Comparison of ENCODE assay signal across 14 cellular contexts in genomic region chr12:118402251-118402650, GRCh38. TPM values are rescaled to one million over a fixed set of nuclear protein-coding genes. Genes with fewer than 3 reads are reported as not detected.
DNase-seq lines count a peak whose midpoint lies in the region; ATAC-seq and TF ChIP-seq lines count a peak whose summit lies in the region.
"Had no signal": no experiment of that assay in that cellular context is flagged by ENCODE, and none has a peak within 500 bp of the region (broad histone marks: within the 10 kb centered on the region; RNA-seq: fewer than 3 reads in every experiment).

No MANE protein-coding gene starts in this region.

- no peak for ATAC-seq in GM21447 (IDR thresholded peaks at IDR 0.05; ENCODE audit: unreplicated experiment)

- peaks cover 3% of the 10 kb centered on the region for H3K36me3 ChIP-seq in neural progenitor cell

- H3K4me3 ChIP-seq in epithelial cell of esophagus (ENCODE audit: low read length) = no peak overlapping the region
- H3K4me3 ChIP-seq in neural progenitor cell = no peak overlapping the region
- H3K4me3 ChIP-seq: lung, transverse colon had no signal

- peaks cover 12% of the 10 kb centered on the region for H4K20me1 ChIP-seq in neural progenitor cell (ENCODE audit: low read depth)

- H3K9me3 ChIP-seq in neural progenitor cell (ENCODE audit: low read depth) = no peaks in the 10 kb centered on the region
- H3K9me3 ChIP-seq: transverse colon had no signal

- H3K4me1 ChIP-seq in neural progenitor cell = no peaks in the 10 kb centered on the region

- TF ChIP-seq CTCF in epithelial cell of esophagus (IDR thresholded peaks at IDR 0.05; ENCODE audit: insufficient read depth, low read depth, low read length, missing control alignments) (no peak), progenitor cell of endocrine pancreas (IDR thresholded peaks at IDR 0.05; ENCODE audit: unreplicated experiment) (no peak), neural progenitor cell (IDR thresholded peaks at IDR 0.05) (no peak)

- H3K4me3 Mint-ChIP-seq in progenitor cell of endocrine pancreas (ENCODE audit: low read depth) (no peak overlapping the region), neural progenitor cell (no peak overlapping the region)
- H3K4me3 Mint-ChIP-seq: activated naive CD4-positive, alpha-beta T cell treated with anti-CD3 and anti-CD28 coated beads, Interleukin-2, amount 10 ng/mL, durations not matched to agents 7 days and 5 days had no signal

- no peaks in the 10 kb centered on the region for H3K9me3 Mint-ChIP-seq in progenitor cell of endocrine pancreas (ENCODE audit: low read depth)
- no peaks in the 10 kb centered on the region for H3K9me3 Mint-ChIP-seq in neural progenitor cell
- H3K9me3 Mint-ChIP-seq: activated naive CD4-positive, alpha-beta T cell treated with anti-CD3 and anti-CD28 coated beads, Interleukin-2, amount 10 ng/mL, durations not matched to agents 7 days and 5 days had no signal

- H3F3A ChIP-seq in neural progenitor cell (ENCODE audit: low read depth) = peaks cover 7% of the 10 kb centered on the region

- H3K27me3 Mint-ChIP-seq in progenitor cell of endocrine pancreas (no peaks in the 10 kb centered on the region), neural progenitor cell (ENCODE audit: insufficient read depth, low read depth) (no peaks in the 10 kb centered on the region)
- H3K27me3 Mint-ChIP-seq: activated naive CD4-positive, alpha-beta T cell treated with anti-CD3 and anti-CD28 coated beads, Interleukin-2, amount 10 ng/mL, durations not matched to agents 7 days and 5 days had no signal

- peaks cover 34% of the 10 kb centered on the region for H3K36me3 Mint-ChIP-seq in progenitor cell of endocrine pancreas (ENCODE audit: insufficient read depth)
- peaks cover 22% of the 10 kb centered on the region for H3K36me3 Mint-ChIP-seq in neural progenitor cell

- no peak overlapping the region for H3K9ac ChIP-seq in neural progenitor cell

- H3K27me3 ChIP-seq in neural progenitor cell = no peaks in the 10 kb centered on the region
- H3K27me3 ChIP-seq: transverse colon had no signal

- H3K27ac Mint-ChIP-seq in progenitor cell of endocrine pancreas (peak overlapping the region; percentile 27), neural progenitor cell (no peak overlapping the region)
- H3K27ac Mint-ChIP-seq: activated naive CD4-positive, alpha-beta T cell treated with anti-CD3 and anti-CD28 coated beads, Interleukin-2, amount 10 ng/mL, durations not matched to agents 7 days and 5 days had no signal

- no peaks in the 10 kb centered on the region for H3K79me2 ChIP-seq in neural progenitor cell (ENCODE audit: low read depth)

- H3K4me1 Mint-ChIP-seq in progenitor cell of endocrine pancreas (ENCODE audit: low read depth) = no peaks in the 10 kb centered on the region
- no peaks in the 10 kb centered on the region for H3K4me1 Mint-ChIP-seq in neural progenitor cell
- H3K4me1 Mint-ChIP-seq: activated naive CD4-positive, alpha-beta T cell treated with anti-CD3 and anti-CD28 coated beads, Interleukin-2, amount 10 ng/mL, durations not matched to agents 7 days and 5 days had no signal

- DNase-seq in COLO829 (ENCODE audit: low spot score) = peak; percentile 13
- DNase-seq in RKO (ENCODE audit: low spot score) = peak; percentile 48
- DNase-seq in epithelial cell of esophagus (ENCODE audit: low read depth) = peak; percentile 51
- no peak for DNase-seq in progenitor cell of endocrine pancreas (ENCODE audit: low spot score, unreplicated experiment)
- DNase-seq in NCI-H2029 (lab: John Stamatoyannopoulos, UW) = no peak
- DNase-seq in neural progenitor cell (ENCODE audit: low spot score) = no peak
- DNase-seq in LoVo (ENCODE audit: low spot score) = no peak
- DNase-seq: activated naive CD4-positive, alpha-beta T cell treated with anti-CD3 and anti-CD28 coated beads, Interleukin-2, amount 10 ng/mL, durations not matched to agents 7 days and 5 days; NCI-H446; occipital lobe; transverse colon had no signal

- H3K27ac ChIP-seq in neural progenitor cell = no peak overlapping the region
- H3K27ac ChIP-seq: HL-60, transverse colon had no signal

- H2AFZ ChIP-seq in neural progenitor cell (replicated peaks) = no peak overlapping the region

- no peak overlapping the region for H3K4me2 ChIP-seq in neural progenitor cell

RNA-seq across cellular contexts. Expression of gene SUDS3, which starts 25.9 kb away (rescaled TPM):
- total RNA-seq in progenitor cell of endocrine pancreas (57.8 and 62.2 TPM in 2 replicates), neural progenitor cell (ENCODE audit: low replicate concordance) (59.4 and 64.3 TPM in 2 replicates)

RNA-seq across cellular contexts. Expression of gene TAOK3, which starts 29.5 kb away (rescaled TPM):
- total RNA-seq in progenitor cell of endocrine pancreas (10.8 and 14.7 TPM in 2 replicates), neural progenitor cell (ENCODE audit: low replicate concordance) (1.1 and 1.7 TPM in 2 replicates)

Comparison
In these comparisons a context has a peak if more than half of its experiments do, and no peak if none do; other contexts are left out.
1. DNase-seq: peak in COLO829 (single experiment), RKO (single experiment) and epithelial cell of esophagus (single experiment); none in progenitor cell of endocrine pancreas (single experiment), NCI-H2029 (single experiment), neural progenitor cell (single experiment) and LoVo (single experiment).